Comparison of ENCODE assay signal across 9 cellular contexts in the genomic region with DNA sequence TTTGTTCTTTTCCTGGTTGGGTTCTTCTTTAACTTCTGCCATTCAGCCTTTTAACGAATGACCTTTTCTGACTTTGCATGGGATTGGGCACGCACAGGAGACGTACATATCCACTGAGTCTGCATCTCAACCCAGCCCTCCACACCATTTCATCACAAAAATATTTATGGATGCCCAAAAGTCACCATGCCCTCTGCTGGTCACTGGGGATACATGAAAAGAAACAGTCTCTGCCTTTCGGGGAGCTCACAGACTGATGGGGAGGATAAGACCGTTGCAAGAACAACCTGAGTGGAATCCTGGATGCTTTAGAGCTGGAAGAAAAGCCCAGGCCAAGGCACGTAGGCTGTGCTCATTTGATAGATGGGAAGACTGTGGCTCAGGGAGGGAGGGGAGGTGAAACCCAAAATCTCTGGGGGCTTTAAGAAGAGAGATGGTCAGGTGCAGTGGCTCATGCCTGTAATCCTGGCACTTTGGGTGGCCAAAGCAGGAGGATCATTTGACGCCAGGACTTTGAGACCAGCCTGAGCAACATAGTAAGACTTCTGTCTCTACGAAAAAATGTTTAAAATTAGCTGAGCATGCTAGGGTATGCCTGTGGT. TPM values are rescaled to one million over a fixed set of nuclear protein-coding genes. Genes with fewer than 3 reads are reported as not detected.
DNase-seq lines count a peak whose midpoint lies in the region; ATAC-seq, FAIRE-seq and TF ChIP-seq lines count a peak whose summit lies in the region.
"Had no signal": no experiment of that assay in that cellular context is flagged by ENCODE, and none has a peak within 500 bp of the region (broad histone marks: within the 10 kb centered on the region; RNA-seq: fewer than 3 reads in every experiment).

No MANE protein-coding gene starts in this region.

- no peak overlapping the region for H3K9ac ChIP-seq in endothelial cell of umbilical vein (replicated peaks; ENCODE audit: extremely low read depth, insufficient read depth, low read length)

- ATAC-seq in naive B cell (ENCODE audit: low read depth in 2 of 2) (peak; percentile 54 to 63), HG02885 (IDR thresholded peaks at IDR 0.05; ENCODE audit: poor library complexity, unreplicated experiment) (no peak), HG03196 (IDR thresholded peaks at IDR 0.05; ENCODE audit: unreplicated experiment) (no peak)

- H3K27ac ChIP-seq in endothelial cell of umbilical vein (ENCODE audit: insufficient read depth, low read depth, low read length): no peak overlapping the region

- no TSS peak for BruUV-seq in endothelial cell of umbilical vein (replicated peaks; lab: Mats Ljungman, UMichigan)

- peak; percentile 65 to 74 for TF ChIP-seq CTCF in endothelial cell of umbilical vein (IDR thresholded peaks at IDR 0.05; ENCODE audit: extremely low read depth in 1 of 2, insufficient read depth in 1 of 2, low read depth in 1 of 2, low read length in 2 of 2)

- no peaks in the 10 kb centered on the region for H3K9me3 ChIP-seq in endothelial cell of umbilical vein (replicated peaks; ENCODE audit: control insufficient read depth, insufficient read depth, low read length)

- intact Hi-C loops in endothelial cell of umbilical vein (cut with micrococcal nuclease): loop anchor here (1.0 kb wide), 2 partner anchors 23 to 86 kb away; no protein-coding TSS in a partner anchor

- H3K4me3 Mint-ChIP-seq in naive B cell: peak overlapping the region in 1 of 8 donors; percentile 27
- H3K4me3 Mint-ChIP-seq: CD8-positive, alpha-beta memory T cell had no signal

- FAIRE-seq in endothelial cell of umbilical vein (lab: Jason Lieb, UNC): peak; percentile 84

- no peak for TF ChIP-seq POLR2A in endothelial cell of umbilical vein (IDR thresholded peaks at IDR 0.05; ENCODE audit: low read depth, low read length)

- no peak overlapping the region for H2AFZ ChIP-seq in endothelial cell of umbilical vein (ENCODE audit: low read depth, low read length)

- peaks cover 18 to 53% (median 35%) of the 10 kb centered on the region in 3 donors for H3K27me3 Mint-ChIP-seq in naive B cell

- no peak overlapping the region for H3K4me2 ChIP-seq in endothelial cell of umbilical vein (ENCODE audit: insufficient read depth, low read length)

- H3K27ac Mint-ChIP-seq in naive B cell: peak overlapping the region in 1 of 6 donors; percentile 19
- H3K27ac Mint-ChIP-seq: CD8-positive, alpha-beta memory T cell had no signal

- H3K4me1 Mint-ChIP-seq in naive B cell: peaks cover 0 to 6% (median 4%) of the 10 kb centered on the region in 3 donors

- CTCF ChIA-PET in endothelial cell of umbilical vein (lab: Charles Lee): interaction anchor here (0.6 to 7.8 kb wide), 47 partner anchors 9 to 199 kb away, joined by 3 to 113 read pairs (median 4); a partner anchor contains a TSS

- POLR2A ChIA-PET in endothelial cell of umbilical vein (lab: Charles Lee): interaction anchor here (0.6 to 0.7 kb wide), 2 partner anchors 25 to 109 kb away, joined by 5 to 11 read pairs; a partner anchor contains a TSS

- H3K4me1 ChIP-seq in endothelial cell of umbilical vein (ENCODE audit: control insufficient read depth, extremely low read depth, insufficient read depth, low read length): peaks cover 6% of the 10 kb centered on the region

- no peaks in the 10 kb centered on the region for H3K36me3 Mint-ChIP-seq in naive B cell
- H3K36me3 Mint-ChIP-seq: CD8-positive, alpha-beta memory T cell had no signal

- no peaks in the 10 kb centered on the region for H3K79me2 ChIP-seq in endothelial cell of umbilical vein (ENCODE audit: control insufficient read depth, insufficient read depth, low read length)

- H3K9me1 ChIP-seq in endothelial cell of umbilical vein (replicated peaks; ENCODE audit: control insufficient read depth, extremely low read depth, insufficient read depth, low read length): no peaks in the 10 kb centered on the region

- H3K4me3 ChIP-seq in endothelial cell of umbilical vein (replicated peaks in 1 of 3; ENCODE audit: insufficient read depth in 1 of 3, low read depth in 1 of 3, low read length in 3 of 3): no peak overlapping the region

- peaks cover 2 to 3% of the 10 kb centered on the region in 2 experiments for H3K27me3 ChIP-seq in endothelial cell of umbilical vein (ENCODE audit: control insufficient read depth in 2 of 2, insufficient read depth in 2 of 2, low read length in 2 of 2)

- DNase-seq in NCI-H1417 (lab: John Stamatoyannopoulos, UW) (peak in 2 of 3 experiments; percentile 14 to 59), NCI-H1417 treated with DMSO at 0.1 percent for 48 hours (lab: John Stamatoyannopoulos, UW) (no peak), HT-29 (ENCODE audit: low spot score) (peak; percentile 68), SK-N-DZ (ENCODE audit: low spot score) (peak; percentile 33), endothelial cell of umbilical vein (ENCODE audit: low read depth, low spot score) (peak; percentile 54), naive B cell (peak; percentile 18)

- dilution Hi-C loops in endothelial cell of umbilical vein (cut with MboI; ENCODE audit: extremely low pct_ligation_motif_present, low sequenced_read_pairs): no loop called here

- H3K36me3 ChIP-seq in endothelial cell of umbilical vein (ENCODE audit: control insufficient read depth in 2 of 2, extremely low read depth in 1 of 2, insufficient read depth in 2 of 2, low read length in 2 of 2): no peaks in the 10 kb centered on the region

- H4K20me1 ChIP-seq in endothelial cell of umbilical vein (replicated peaks; ENCODE audit: control insufficient read depth, extremely low read depth, insufficient read depth, low read length): no peaks in the 10 kb centered on the region

- peaks cover 0 to 6% (median 2%) of the 10 kb centered on the region in 7 donors for H3K9me3 Mint-ChIP-seq in naive B cell
- H3K9me3 Mint-ChIP-seq: CD8-positive, alpha-beta memory T cell had no signal

RNA-seq across cellular contexts. Expression of a gene that starts 7.9 kb away (rescaled TPM):
- 44.1 and 51.4 TPM in 2 replicates for total RNA-seq in HT-29 (2014; rRNA removed; shearing (Covaris generic))
- polyA plus RNA-seq in SK-N-DZ (2014; cell fraction: cytosol; rRNA removed): not detected in 2 replicates
- polyA plus RNA-seq in SK-N-DZ (2014; cell fraction: nucleus; rRNA removed): 1.5 TPM in 1 of 2 replicates, not detected in the other
- total RNA-seq in endothelial cell of umbilical vein: 1,337 and 1,517 TPM in 2 replicates
- polyA plus RNA-seq in endothelial cell of umbilical vein: 260 and 276 TPM in 2 replicates
- 433 and 536 TPM in 2 replicates for polyA plus RNA-seq in endothelial cell of umbilical vein (2011; cell fraction: cytosol; rRNA removed)
- 161 and 174 TPM in 2 replicates for polyA plus RNA-seq in endothelial cell of umbilical vein (2011; cell fraction: nucleus; rRNA removed)
- polyA plus RNA-seq in endothelial cell of umbilical vein (2012): 4,187 and 5,829 TPM in 2 replicates
- 94.1 and 153 TPM in 2 replicates for polyA minus RNA-seq in endothelial cell of umbilical vein
- polyA minus RNA-seq in endothelial cell of umbilical vein (2011; cell fraction: cytosol; rRNA and poly(A)+ RNA removed): 123 TPM
- polyA minus RNA-seq in endothelial cell of umbilical vein (2011; cell fraction: nucleus; rRNA and poly(A)+ RNA removed): 54.8 and 79.2 TPM in 2 replicates
- 10 to 100 TPM in 5 of 6 donors, 1 to 10 TPM in 1; 8.6 to 18.6 (median 11.2) TPM for polyA plus RNA-seq in naive B cell (ENCODE audit: low read depth in 6 of 6)

RNA-seq across cellular contexts. Expression of a gene that starts 11.2 kb away (rescaled TPM):
- 3.5 TPM in 1 of 2 replicates, not detected in the other for total RNA-seq in HT-29 (2014; rRNA removed; shearing (Covaris generic))
- not detected in 2 replicates for polyA plus RNA-seq in SK-N-DZ (2014; cell fraction: cytosol; rRNA removed)
- polyA plus RNA-seq in SK-N-DZ (2014; cell fraction: nucleus; rRNA removed): not detected in 2 replicates
- total RNA-seq in endothelial cell of umbilical vein: not detected in 2 replicates
- polyA plus RNA-seq in endothelial cell of umbilical vein: 0.37 TPM in 1 of 2 replicates, not detected in the other
- polyA plus RNA-seq in endothelial cell of umbilical vein (2011; cell fraction: cytosol; rRNA removed): 0.30 TPM in 1 of 2 replicates, not detected in the other
- polyA plus RNA-seq in endothelial cell of umbilical vein (2011; cell fraction: nucleus; rRNA removed): not detected in 2 replicates
- polyA plus RNA-seq in endothelial cell of umbilical vein (2012): 0.44 TPM in 1 of 2 replicates, not detected in the other
- polyA minus RNA-seq in endothelial cell of umbilical vein: not detected in 2 replicates
- polyA minus RNA-seq in endothelial cell of umbilical vein (2011; cell fraction: cytosol; rRNA and poly(A)+ RNA removed): not detected
- not detected in 2 replicates for polyA minus RNA-seq in endothelial cell of umbilical vein (2011; cell fraction: nucleus; rRNA and poly(A)+ RNA removed)
- not detected for polyA plus RNA-seq in naive B cell (ENCODE audit: low read depth in 6 of 6)

RNA-seq across cellular contexts. Expression of a gene that starts 25.1 kb away (rescaled TPM):
- total RNA-seq in HT-29 (2014; rRNA removed; shearing (Covaris generic)): 493 and 525 TPM in 2 replicates
- polyA plus RNA-seq in SK-N-DZ (2014; cell fraction: cytosol; rRNA removed): 0.49 TPM in 1 of 2 replicates, not detected in the other
- not detected in 2 replicates for polyA plus RNA-seq in SK-N-DZ (2014; cell fraction: nucleus; rRNA removed)
- 201 and 346 TPM in 2 replicates for total RNA-seq in endothelial cell of umbilical vein
- polyA plus RNA-seq in endothelial cell of umbilical vein (186 and 208 TPM in 2 replicates), naive B cell (ENCODE audit: low read depth in 6 of 6) (not detected)
- polyA plus RNA-seq in endothelial cell of umbilical vein (2011; cell fraction: cytosol; rRNA removed): 545 and 811 TPM in 2 replicates
- polyA plus RNA-seq in endothelial cell of umbilical vein (2011; cell fraction: nucleus; rRNA removed): 176 and 197 TPM in 2 replicates
- polyA plus RNA-seq in endothelial cell of umbilical vein (2012): 497 and 663 TPM in 2 replicates
- polyA minus RNA-seq in endothelial cell of umbilical vein: 45.8 and 61.2 TPM in 2 replicates
- 46.4 TPM for polyA minus RNA-seq in endothelial cell of umbilical vein (2011; cell fraction: cytosol; rRNA and poly(A)+ RNA removed)
- 17.6 and 21.5 TPM in 2 replicates for polyA minus RNA-seq in endothelial cell of umbilical vein (2011; cell fraction: nucleus; rRNA and poly(A)+ RNA removed)

RNA-seq across cellular contexts. Expression of a gene that starts 32.0 kb away (rescaled TPM):
- not detected in 2 replicates for total RNA-seq in HT-29 (2014; rRNA removed; shearing (Covaris generic))
- not detected in 2 replicates for polyA plus RNA-seq in SK-N-DZ (2014; cell fraction: cytosol; rRNA removed)
- polyA plus RNA-seq in SK-N-DZ (2014; cell fraction: nucleus; rRNA removed): not detected in 2 replicates
- 1.8 and 4.6 TPM in 2 replicates for total RNA-seq in endothelial cell of umbilical vein
- polyA plus RNA-seq in endothelial cell of umbilical vein (4.1 and 4.3 TPM in 2 replicates), naive B cell (ENCODE audit: low read depth in 6 of 6) (not detected)
- polyA plus RNA-seq in endothelial cell of umbilical vein (2011; cell fraction: cytosol; rRNA removed): 5.6 and 6.0 TPM in 2 replicates
- polyA plus RNA-seq in endothelial cell of umbilical vein (2011; cell fraction: nucleus; rRNA removed): 0.65 and 1.5 TPM in 2 replicates
- polyA plus RNA-seq in endothelial cell of umbilical vein (2012): 2.2 and 3.2 TPM in 2 replicates
- polyA minus RNA-seq in endothelial cell of umbilical vein: 1.4 and 1.7 TPM in 2 replicates
- polyA minus RNA-seq in endothelial cell of umbilical vein (2011; cell fraction: cytosol; rRNA and poly(A)+ RNA removed): not detected
- 0.58 TPM in 1 of 2 replicates, not detected in the other for polyA minus RNA-seq in endothelial cell of umbilical vein (2011; cell fraction: nucleus; rRNA and poly(A)+ RNA removed)
- total RNA-seq: CD8-positive, alpha-beta memory T cell had no signal
- polyA plus RNA-seq: CD8-positive, alpha-beta memory T cell had no signal

RNA-seq across cellular contexts. Expression of a gene that starts 35.6 kb away (rescaled TPM):
- total RNA-seq in HT-29 (2014; rRNA removed; shearing (Covaris generic)): not detected in 2 replicates
- polyA plus RNA-seq in SK-N-DZ (2014; cell fraction: cytosol; rRNA removed): not detected in 2 replicates
- polyA plus RNA-seq in SK-N-DZ (2014; cell fraction: nucleus; rRNA removed): not detected in 2 replicates
- not detected in 2 replicates for total RNA-seq in endothelial cell of umbilical vein
- polyA plus RNA-seq in endothelial cell of umbilical vein: not detected in 2 replicates
- polyA plus RNA-seq in endothelial cell of umbilical vein (2011; cell fraction: cytosol; rRNA removed): not detected in 2 replicates
- not detected in 2 replicates for polyA plus RNA-seq in endothelial cell of umbilical vein (2011; cell fraction: nucleus; rRNA removed)
- polyA plus RNA-seq in endothelial cell of umbilical vein (2012): not detected in 2 replicates
- polyA minus RNA-seq in endothelial cell of umbilical vein: not detected in 2 replicates
- not detected for polyA minus RNA-seq in endothelial cell of umbilical vein (2011; cell fraction: cytosol; rRNA and poly(A)+ RNA removed)
- not detected in 2 replicates for polyA minus RNA-seq in endothelial cell of umbilical vein (2011; cell fraction: nucleus; rRNA and poly(A)+ RNA removed)
- polyA plus RNA-seq in naive B cell (ENCODE audit: low read depth in 6 of 6): not detected
- total RNA-seq: CD8-positive, alpha-beta memory T cell had no signal
- polyA plus RNA-seq: CD8-positive, alpha-beta memory T cell had no signal

Comparison
In these comparisons a context has a peak if more than half of its experiments do, and no peak if none do; other contexts are left out.
1. ATAC-seq: peak in naive B cell (2 of 2); none in HG02885 (single experiment) and HG03196 (single experiment).
2. RNA of a gene that starts 7.9 kb away (total RNA-seq): 1,337 to 1,517 TPM in endothelial cell of umbilical vein; 44.1 to 51.4 TPM in HT-29; every median in the first group is over 10 times any median in the second.